In the genomic region with DNA sequence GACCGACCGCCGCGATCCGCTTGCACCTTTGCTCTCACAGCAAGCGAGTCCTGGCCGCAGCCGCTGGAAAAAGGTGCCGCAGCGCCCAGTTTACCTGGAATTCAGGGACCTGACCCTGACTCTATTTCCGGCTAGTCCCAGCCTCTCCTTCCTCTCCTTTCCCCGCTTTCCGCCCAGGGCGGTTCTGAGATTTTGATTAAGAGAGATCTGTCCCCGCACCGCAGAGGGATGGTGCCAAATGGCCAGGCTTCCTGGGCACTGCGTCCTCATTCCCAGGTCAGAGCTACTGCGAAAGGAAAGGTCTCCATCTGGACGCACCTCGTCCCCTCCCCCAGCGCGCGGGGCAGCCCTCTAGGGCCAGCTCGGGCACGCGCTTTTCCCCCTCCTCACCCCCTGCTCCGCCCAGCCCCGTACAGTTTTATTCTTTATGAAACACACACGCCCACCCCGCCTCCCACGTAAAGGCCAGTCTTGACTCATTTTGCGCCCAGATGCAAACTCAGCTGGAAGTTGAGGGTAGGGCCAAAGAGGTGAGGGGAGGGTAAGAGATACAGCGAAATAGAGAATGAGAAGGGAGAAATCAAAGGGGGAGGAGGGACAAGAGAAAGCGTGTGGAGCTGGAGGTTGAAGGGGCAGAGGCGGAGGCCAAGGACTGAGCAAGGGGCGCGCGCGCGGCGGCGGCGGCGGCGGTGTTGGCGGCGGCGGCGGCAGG, we compare ENCODE assay signal across 8 cellular contexts.
DNase-seq lines count a peak whose midpoint lies in the region; ATAC-seq and TF ChIP-seq lines count a peak whose summit lies in the region.

No MANE protein-coding gene starts in this region.

- H3K27ac ChIP-seq in SK-N-MC (no peak overlapping the region), tibial nerve (no peak overlapping the region)

- DNase-seq in T-helper 1 cell (no peak), SK-N-MC (ENCODE audit: low read depth, low spot score) (no peak), iPS-NIHi11 (ENCODE audit: low spot score) (peak; percentile 55), tibial nerve (ENCODE audit: low spot score in 2 of 2) (no peak), RKO (ENCODE audit: low spot score) (no peak)
- DNase-seq in activated naive CD4-positive, alpha-beta T cell treated with anti-CD3 and anti-CD28 coated beads for 36 hours = no peak

- intact Hi-C loops in activated naive CD4-positive, alpha-beta T cell treated with anti-CD3 and anti-CD28 coated beads for 36 hours (cut with micrococcal nuclease) = no loop called here

- no peaks in the 10 kb centered on the region for H3K36me3 ChIP-seq in SK-N-MC (ENCODE audit: insufficient read depth, low read length)
- H3K36me3 ChIP-seq in tibial nerve = no peaks in the 10 kb centered on the region

- H3K9ac ChIP-seq in SK-N-MC (ENCODE audit: insufficient read length) = no peak overlapping the region

- H3K27ac Mint-ChIP-seq in T-helper 1 cell treated with Interleukin-12 subunit alpha and Interleukin-12 subunit beta and Interleukin-4 antibody, amounts not matched to agents 30 μg/mL and 1 μg/mL, for 36 hours = peak overlapping the region; percentile 36
- no peak overlapping the region for H3K27ac Mint-ChIP-seq in activated naive CD4-positive, alpha-beta T cell treated with anti-CD3 and anti-CD28 coated beads for 36 hours

- 1% methylated on average over 49 of the region's 49 CpGs for WGBS in tibial nerve, 2 donors

- no peak overlapping the region for H3K4me3 Mint-ChIP-seq in T-helper 1 cell treated with Interleukin-12 subunit alpha and Interleukin-12 subunit beta and Interleukin-4 antibody, amounts not matched to agents 30 μg/mL and 1 μg/mL, for 36 hours
- no peak overlapping the region for H3K4me3 Mint-ChIP-seq in activated naive CD4-positive, alpha-beta T cell treated with anti-CD3 and anti-CD28 coated beads for 36 hours

- peaks cover 0 to 64% of the 10 kb centered on the region in 2 donors for H3K27me3 ChIP-seq in tibial nerve

- peaks cover 6% of the 10 kb centered on the region for H3K9me3 Mint-ChIP-seq in T-helper 1 cell treated with Interleukin-12 subunit alpha and Interleukin-12 subunit beta and Interleukin-4 antibody, amounts not matched to agents 30 μg/mL and 1 μg/mL, for 36 hours
- H3K9me3 Mint-ChIP-seq in activated naive CD4-positive, alpha-beta T cell treated with anti-CD3 and anti-CD28 coated beads for 36 hours = no peaks in the 10 kb centered on the region

- no peaks in the 10 kb centered on the region for H3K9me3 ChIP-seq in SK-N-MC (ENCODE audit: low read depth, low read length)
- no peaks in the 10 kb centered on the region for H3K9me3 ChIP-seq in tibial nerve

- no peak for TF ChIP-seq EP300 in tibial nerve (IDR thresholded peaks at IDR 0.05)

- CTCF ChIA-PET in activated naive CD4-positive, alpha-beta T cell treated with anti-CD3 and anti-CD28 coated beads for 36 hours (lab: Charles Lee) = interaction anchor here (0.6 kb wide), 1 partner anchor 927 kb away, joined by 3 read pairs; no protein-coding TSS in a partner anchor

- no peak for TF ChIP-seq CTCF in tibial nerve (IDR thresholded peaks at IDR 0.05)

- H3K4me3 ChIP-seq in SK-N-MC (peak overlapping the region; percentile 78), tibial nerve (peak overlapping the region; percentile 20 to 57 (median 40))

- H3K36me3 Mint-ChIP-seq in T-helper 1 cell treated with Interleukin-12 subunit alpha and Interleukin-12 subunit beta and Interleukin-4 antibody, amounts not matched to agents 30 μg/mL and 1 μg/mL, for 36 hours (ENCODE audit: low read depth) = no peaks in the 10 kb centered on the region
- peaks cover 5% of the 10 kb centered on the region for H3K36me3 Mint-ChIP-seq in activated naive CD4-positive, alpha-beta T cell treated with anti-CD3 and anti-CD28 coated beads for 36 hours (ENCODE audit: low read depth)

- no peak for ATAC-seq in HG03280 (IDR thresholded peaks at IDR 0.05; ENCODE audit: unreplicated experiment)

- peaks cover 1% of the 10 kb centered on the region for H3K4me1 Mint-ChIP-seq in T-helper 1 cell treated with Interleukin-12 subunit alpha and Interleukin-12 subunit beta and Interleukin-4 antibody, amounts not matched to agents 30 μg/mL and 1 μg/mL, for 36 hours (ENCODE audit: low read depth)
- peaks cover 6% of the 10 kb centered on the region for H3K4me1 Mint-ChIP-seq in activated naive CD4-positive, alpha-beta T cell treated with anti-CD3 and anti-CD28 coated beads for 36 hours (ENCODE audit: low read depth)

- TF ChIP-seq POLR2A in tibial nerve (IDR thresholded peaks at IDR 0.05) = no peak

- peaks cover 80% of the 10 kb centered on the region for H3K27me3 Mint-ChIP-seq in T-helper 1 cell treated with Interleukin-12 subunit alpha and Interleukin-12 subunit beta and Interleukin-4 antibody, amounts not matched to agents 30 μg/mL and 1 μg/mL, for 36 hours (ENCODE audit: low read depth)
- peaks cover 63% of the 10 kb centered on the region for H3K27me3 Mint-ChIP-seq in activated naive CD4-positive, alpha-beta T cell treated with anti-CD3 and anti-CD28 coated beads for 36 hours (ENCODE audit: low read depth)

- peaks cover 0 to 57% (median 4%) of the 10 kb centered on the region in 4 donors for H3K4me1 ChIP-seq in tibial nerve
